Comparison of ENCODE assay signal across 1 cellular context in the genomic region with DNA sequence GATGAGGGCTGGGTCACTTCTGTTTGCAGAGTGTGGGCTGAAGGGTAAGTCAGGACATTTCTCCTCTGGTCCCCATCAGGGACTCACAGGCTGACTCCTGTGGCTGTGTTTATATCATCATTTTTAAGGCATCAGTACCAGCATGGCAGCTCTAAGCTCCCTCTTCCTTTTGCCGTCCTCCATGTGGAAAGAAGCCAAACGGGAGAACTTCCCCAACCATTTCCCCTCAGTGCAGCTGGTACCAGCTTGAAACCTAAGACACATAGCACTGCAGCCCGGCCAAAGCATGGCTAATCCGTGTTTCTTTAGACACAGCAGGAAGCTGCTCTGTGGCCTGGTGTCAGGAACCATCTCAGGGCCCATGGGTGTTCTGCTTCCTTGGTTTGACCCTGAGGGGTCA.
TF ChIP-seq lines count a peak whose summit lies in the region.

No MANE protein-coding gene starts in this region.

TF ChIP-seq in liver, 16 proteins besides CTCF, POLR2A, EP300 and RAD21:
- TF ChIP-seq, protein P1, sequence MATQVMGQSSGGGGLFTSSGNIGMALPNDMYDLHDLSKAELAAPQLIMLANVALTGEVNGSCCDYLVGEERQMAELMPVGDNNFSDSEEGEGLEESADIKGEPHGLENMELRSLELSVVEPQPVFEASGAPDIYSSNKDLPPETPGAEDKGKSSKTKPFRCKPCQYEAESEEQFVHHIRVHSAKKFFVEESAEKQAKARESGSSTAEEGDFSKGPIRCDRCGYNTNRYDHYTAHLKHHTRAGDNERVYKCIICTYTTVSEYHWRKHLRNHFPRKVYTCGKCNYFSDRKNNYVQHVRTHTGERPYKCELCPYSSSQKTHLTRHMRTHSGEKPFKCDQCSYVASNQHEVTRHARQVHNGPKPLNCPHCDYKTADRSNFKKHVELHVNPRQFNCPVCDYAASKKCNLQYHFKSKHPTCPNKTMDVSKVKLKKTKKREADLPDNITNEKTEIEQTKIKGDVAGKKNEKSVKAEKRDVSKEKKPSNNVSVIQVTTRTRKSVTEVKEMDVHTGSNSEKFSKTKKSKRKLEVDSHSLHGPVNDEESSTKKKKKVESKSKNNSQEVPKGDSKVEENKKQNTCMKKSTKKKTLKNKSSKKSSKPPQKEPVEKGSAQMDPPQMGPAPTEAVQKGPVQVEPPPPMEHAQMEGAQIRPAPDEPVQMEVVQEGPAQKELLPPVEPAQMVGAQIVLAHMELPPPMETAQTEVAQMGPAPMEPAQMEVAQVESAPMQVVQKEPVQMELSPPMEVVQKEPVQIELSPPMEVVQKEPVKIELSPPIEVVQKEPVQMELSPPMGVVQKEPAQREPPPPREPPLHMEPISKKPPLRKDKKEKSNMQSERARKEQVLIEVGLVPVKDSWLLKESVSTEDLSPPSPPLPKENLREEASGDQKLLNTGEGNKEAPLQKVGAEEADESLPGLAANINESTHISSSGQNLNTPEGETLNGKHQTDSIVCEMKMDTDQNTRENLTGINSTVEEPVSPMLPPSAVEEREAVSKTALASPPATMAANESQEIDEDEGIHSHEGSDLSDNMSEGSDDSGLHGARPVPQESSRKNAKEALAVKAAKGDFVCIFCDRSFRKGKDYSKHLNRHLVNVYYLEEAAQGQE (IDR thresholded peaks at IDR 0.05): no peak
- TF ChIP-seq SP1 (IDR thresholded peaks at IDR 0.05) (no peak), FOXA2 (IDR thresholded peaks at IDR 0.05) (no peak), HNF4G (IDR thresholded peaks at IDR 0.05) (no peak), YY1 (IDR thresholded peaks at IDR 0.05) (no peak), FOXA1 (IDR thresholded peaks at IDR 0.05) (no peak), HNF4A (conservative IDR thresholded peaks at IDR 0.05) (no peak), JUND (IDR thresholded peaks at IDR 0.05) (no peak), EGR1 (IDR thresholded peaks at IDR 0.05; ENCODE audit: low read depth in 2 of 2) (no peak), NR2F2 (IDR thresholded peaks at IDR 0.05) (no peak), RXRA (IDR thresholded peaks at IDR 0.05) (no peak), TAF1 (conservative IDR thresholded peaks at IDR 0.05) (no peak)
- TF ChIP-seq, protein P2, sequence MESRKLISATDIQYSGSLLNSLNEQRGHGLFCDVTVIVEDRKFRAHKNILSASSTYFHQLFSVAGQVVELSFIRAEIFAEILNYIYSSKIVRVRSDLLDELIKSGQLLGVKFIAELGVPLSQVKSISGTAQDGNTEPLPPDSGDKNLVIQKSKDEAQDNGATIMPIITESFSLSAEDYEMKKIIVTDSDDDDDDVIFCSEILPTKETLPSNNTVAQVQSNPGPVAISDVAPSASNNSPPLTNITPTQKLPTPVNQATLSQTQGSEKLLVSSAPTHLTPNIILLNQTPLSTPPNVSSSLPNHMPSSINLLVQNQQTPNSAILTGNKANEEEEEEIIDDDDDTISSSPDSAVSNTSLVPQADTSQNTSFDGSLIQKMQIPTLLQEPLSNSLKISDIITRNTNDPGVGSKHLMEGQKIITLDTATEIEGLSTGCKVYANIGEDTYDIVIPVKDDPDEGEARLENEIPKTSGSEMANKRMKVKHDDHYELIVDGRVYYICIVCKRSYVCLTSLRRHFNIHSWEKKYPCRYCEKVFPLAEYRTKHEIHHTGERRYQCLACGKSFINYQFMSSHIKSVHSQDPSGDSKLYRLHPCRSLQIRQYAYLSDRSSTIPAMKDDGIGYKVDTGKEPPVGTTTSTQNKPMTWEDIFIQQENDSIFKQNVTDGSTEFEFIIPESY (IDR thresholded peaks at IDR 0.05): no peak
- TF ChIP-seq, protein P3, sequence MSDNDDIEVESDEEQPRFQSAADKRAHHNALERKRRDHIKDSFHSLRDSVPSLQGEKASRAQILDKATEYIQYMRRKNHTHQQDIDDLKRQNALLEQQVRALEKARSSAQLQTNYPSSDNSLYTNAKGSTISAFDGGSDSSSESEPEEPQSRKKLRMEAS (IDR thresholded peaks at IDR 0.05): no peak
- TF ChIP-seq, protein P4, sequence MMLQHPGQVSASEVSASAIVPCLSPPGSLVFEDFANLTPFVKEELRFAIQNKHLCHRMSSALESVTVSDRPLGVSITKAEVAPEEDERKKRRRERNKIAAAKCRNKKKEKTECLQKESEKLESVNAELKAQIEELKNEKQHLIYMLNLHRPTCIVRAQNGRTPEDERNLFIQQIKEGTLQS (IDR thresholded peaks at IDR 0.05): no peak
